In genomic region chr6:146912730-146913680, GRCh38 we compare ENCODE assay signal across 14 cellular contexts.
DNase-seq lines count a peak whose midpoint lies in the region; ATAC-seq, FAIRE-seq and TF ChIP-seq lines count a peak whose summit lies in the region.
"Had no signal": no experiment of that assay in that cellular context is flagged by ENCODE, and none has a peak within 500 bp of the region (broad histone marks: within the 10 kb centered on the region; RNA-seq: fewer than 3 reads in every experiment).

No MANE protein-coding gene starts in this region.

- intact Hi-C loops in Panc1 (cut with micrococcal nuclease; ENCODE audit: unreplicated experiment) (no loop called here), endothelial cell of umbilical vein (cut with micrococcal nuclease) (loop anchor here (10.0 kb wide), 2 partner anchors 368 to 558 kb away; partner anchors contain the start of gene RAB32)

- H3K4me1 Mint-ChIP-seq in CD8-positive, alpha-beta memory T cell: no peaks in the 10 kb centered on the region
- H3K4me1 Mint-ChIP-seq: central memory CD8-positive, alpha-beta T cell had no signal

- no peak for TF ChIP-seq POLR2A in endothelial cell of umbilical vein (IDR thresholded peaks at IDR 0.05; ENCODE audit: low read depth, low read length)

- no peaks in the 10 kb centered on the region for H3K4me1 ChIP-seq in CD8-positive, alpha-beta memory T cell (ENCODE audit: insufficient read depth, low read length)
- H3K4me1 ChIP-seq in Panc1 (ENCODE audit: control insufficient read depth, insufficient read depth, low read length) (peaks cover 44% of the 10 kb centered on the region), endothelial cell of umbilical vein (ENCODE audit: control insufficient read depth, extremely low read depth, insufficient read depth, low read length) (peaks cover 39% of the 10 kb centered on the region), neuron (ENCODE audit: insufficient read depth, low read length) (peaks cover 30% of the 10 kb centered on the region)

- H3K9me1 ChIP-seq in endothelial cell of umbilical vein (replicated peaks; ENCODE audit: control insufficient read depth, extremely low read depth, insufficient read depth, low read length): no peaks in the 10 kb centered on the region

- no peaks in the 10 kb centered on the region for H3K79me2 ChIP-seq in endothelial cell of umbilical vein (ENCODE audit: control insufficient read depth, insufficient read depth, low read length)

- peak overlapping the region; percentile 2 for H2AFZ ChIP-seq in endothelial cell of umbilical vein (ENCODE audit: low read depth, low read length)
- peak overlapping the region; percentile 69 for H2AFZ ChIP-seq in neuron (ENCODE audit: low read depth, low read length)

- H3K9me3 ChIP-seq in CD8-positive, alpha-beta memory T cell (ENCODE audit: low read length): no peaks in the 10 kb centered on the region
- peaks cover 20% of the 10 kb centered on the region; the same call in 1 of the 2 replicates for H3K9me3 ChIP-seq in Panc1 (ENCODE audit: control insufficient read depth, insufficient read depth, low read depth, low read length)
- H3K9me3 ChIP-seq in endothelial cell of umbilical vein (replicated peaks; ENCODE audit: control insufficient read depth, insufficient read depth, low read length): no peaks in the 10 kb centered on the region
- no peaks in the 10 kb centered on the region for H3K9me3 ChIP-seq in neuron (ENCODE audit: low read length)
- H3K9me3 ChIP-seq: upper lobe of left lung had no signal

- no peaks in the 10 kb centered on the region for H3K36me3 ChIP-seq in CD8-positive, alpha-beta memory T cell (ENCODE audit: insufficient read depth, low read length)
- H3K36me3 ChIP-seq in Panc1 (ENCODE audit: control insufficient read depth, insufficient read depth, low read length) (no peaks in the 10 kb centered on the region), endothelial cell of umbilical vein (ENCODE audit: control insufficient read depth in 2 of 2, extremely low read depth in 1 of 2, insufficient read depth in 2 of 2, low read length in 2 of 2) (no peaks in the 10 kb centered on the region), neuron (ENCODE audit: insufficient read depth, low read length) (no peaks in the 10 kb centered on the region)
- H3K36me3 ChIP-seq: upper lobe of left lung had no signal

- no peaks in the 10 kb centered on the region for H3K9me3 Mint-ChIP-seq in CD8-positive, alpha-beta memory T cell
- H3K9me3 Mint-ChIP-seq: activated T-helper 17 cell treated with anti-CD3 and anti-CD28 coated beads, Interleukin-2, amount 50 U/mL, for 72 hours; central memory CD8-positive, alpha-beta T cell had no signal

- in situ Hi-C loops in Panc1 (cut with HindIII; ENCODE audit: low pct_unique_long_range_greater_than_20kb, low sequenced_read_pairs): no loop called here

- peak overlapping the region; percentile 90 for H3K4me2 ChIP-seq in endothelial cell of umbilical vein (ENCODE audit: insufficient read depth, low read length)

- peak overlapping the region; percentile 96 for H3K9ac ChIP-seq in endothelial cell of umbilical vein (replicated peaks; ENCODE audit: extremely low read depth, insufficient read depth, low read length)

- H3K27ac ChIP-seq in CD8-positive, alpha-beta memory T cell (ENCODE audit: low read depth, low read length): peak overlapping the region; percentile 72
- H3K27ac ChIP-seq in Panc1 (ENCODE audit: low read length): peak overlapping the region; percentile 99
- peak overlapping the region; percentile 99 for H3K27ac ChIP-seq in endothelial cell of umbilical vein (ENCODE audit: insufficient read depth, low read depth, low read length)
- H3K27ac ChIP-seq: C4-2B had no signal

- H3K27ac Mint-ChIP-seq in CD8-positive, alpha-beta memory T cell: no peak overlapping the region

- TF ChIP-seq CTCF in Panc1 (IDR thresholded peaks at IDR 0.05) (no peak), endothelial cell of umbilical vein (IDR thresholded peaks at IDR 0.05; ENCODE audit: extremely low read depth in 1 of 2, insufficient read depth in 1 of 2, low read depth in 1 of 2, low read length in 2 of 2) (no peak)

- H3K36me3 Mint-ChIP-seq in CD8-positive, alpha-beta memory T cell: peaks cover 0 to 5% (median 0%) of the 10 kb centered on the region in 3 donors

- ATAC-seq in Panc1 (no peak), GM19023 (IDR thresholded peaks at IDR 0.05; ENCODE audit: unreplicated experiment) (no peak)
- ATAC-seq: activated CD4-positive, CD25-positive, alpha-beta regulatory T cell treated with anti-CD3 and anti-CD28 coated beads, Interleukin-2, amount 50 U/mL, for 24 hours had no signal

- no peak overlapping the region for H3K4me3 ChIP-seq in CD8-positive, alpha-beta memory T cell (ENCODE audit: low read length)
- H3K4me3 ChIP-seq in Panc1 (ENCODE audit: low read depth in 2 of 2, low read length in 2 of 2): no peak overlapping the region; a peak in 1 of 4 replicates
- peak overlapping the region in 1 of 3 experiments; percentile 28 for H3K4me3 ChIP-seq in endothelial cell of umbilical vein (replicated peaks in 1 of 3; ENCODE audit: insufficient read depth in 1 of 3, low read depth in 1 of 3, low read length in 3 of 3)
- no peak overlapping the region for H3K4me3 ChIP-seq in neuron (ENCODE audit: low read length)

- peaks cover 3 to 11% of the 10 kb centered on the region in 2 donors for H3K27me3 Mint-ChIP-seq in CD8-positive, alpha-beta memory T cell

- H4K20me1 ChIP-seq in endothelial cell of umbilical vein (replicated peaks; ENCODE audit: control insufficient read depth, extremely low read depth, insufficient read depth, low read length): no peaks in the 10 kb centered on the region

- no TSS peak for BruUV-seq in Panc1 (replicated peaks; lab: Mats Ljungman, UMichigan)
- BruUV-seq in endothelial cell of umbilical vein (replicated peaks; lab: Mats Ljungman, UMichigan): no TSS peak

- dilution Hi-C loops in endothelial cell of umbilical vein (cut with MboI; ENCODE audit: extremely low pct_ligation_motif_present, low sequenced_read_pairs): no loop called here

- no peak for DNase-seq in CD8-positive, alpha-beta memory T cell
- DNase-seq in Panc1 (ENCODE audit: low read depth, low spot score) (no peak), endothelial cell of umbilical vein (ENCODE audit: low read depth, low spot score) (peak; percentile 35), hypothalamus (lab: John Stamatoyannopoulos, UW) (no peak), NCI-H2107 treated with DMSO at 0.1 percent for 48 hours (lab: John Stamatoyannopoulos, UW; ENCODE audit: unreplicated experiment) (no peak), putamen (ENCODE audit: low spot score) (no peak)
- DNase-seq: NCI-H146 had no signal

- CTCF ChIA-PET in CD8-positive, alpha-beta memory T cell (lab: Charles Lee): no interaction called here
- CTCF ChIA-PET in Panc1 (lab: Charles Lee) (no interaction called here), endothelial cell of umbilical vein (lab: Charles Lee) (interaction anchor here (1.1 kb wide), 1 partner anchor 11 kb away, joined by 3 read pairs; no protein-coding TSS in a partner anchor)

- no peaks in the 10 kb centered on the region for H3K27me3 ChIP-seq in CD8-positive, alpha-beta memory T cell (ENCODE audit: insufficient read depth, low read length, poor library complexity, severe bottlenecking)
- H3K27me3 ChIP-seq in Panc1 (ENCODE audit: control insufficient read depth, insufficient read depth, low read length) (no peaks in the 10 kb centered on the region), endothelial cell of umbilical vein (ENCODE audit: control insufficient read depth in 2 of 2, insufficient read depth in 2 of 2, low read length in 2 of 2) (no peaks in the 10 kb centered on the region), neuron (ENCODE audit: insufficient read depth, low read length) (no peaks in the 10 kb centered on the region)
- H3K27me3 ChIP-seq: upper lobe of left lung had no signal

- no peak overlapping the region for H3K4me3 Mint-ChIP-seq in CD8-positive, alpha-beta memory T cell
- H3K4me3 Mint-ChIP-seq: activated T-helper 17 cell treated with anti-CD3 and anti-CD28 coated beads, Interleukin-2, amount 50 U/mL, for 72 hours; central memory CD8-positive, alpha-beta T cell had no signal

- no peak for FAIRE-seq in endothelial cell of umbilical vein (lab: Jason Lieb, UNC)

- POLR2A ChIA-PET in CD8-positive, alpha-beta memory T cell (lab: Charles Lee): no interaction called here
- POLR2A ChIA-PET in Panc1 (lab: Charles Lee) (interaction anchor here (0.7 kb wide), 1 partner anchor 358 kb away, joined by 3 read pairs; no protein-coding TSS in a partner anchor), endothelial cell of umbilical vein (lab: Charles Lee) (no interaction called here)

TF ChIP-seq in endothelial cell of umbilical vein, 7 proteins besides CTCF, POLR2A, EP300 and RAD21:
- TF ChIP-seq POLR2AphosphoS5 (IDR thresholded peaks at IDR 0.05; ENCODE audit: insufficient read depth, low read depth, low read length) (no peak), MYC (IDR thresholded peaks at IDR 0.05; ENCODE audit: low read depth, low read length) (no peak)
